Comparison of ENCODE assay signal across 14 cellular contexts in genomic region chr4:151771664-151772063, GRCh38. TPM values are rescaled to one million over a fixed set of nuclear protein-coding genes. Genes with fewer than 3 reads are reported as not detected.
DNase-seq lines count a peak whose midpoint lies in the region; ATAC-seq and TF ChIP-seq lines count a peak whose summit lies in the region.
"Had no signal": no experiment of that assay in that cellular context is flagged by ENCODE, and none has a peak within 500 bp of the region (broad histone marks: within the 10 kb centered on the region; RNA-seq: fewer than 3 reads in every experiment).

No MANE protein-coding gene starts in this region.

- no peaks in the 10 kb centered on the region for H3K36me3 ChIP-seq in tibial artery
- H3K36me3 ChIP-seq: BLaER1 had no signal

- peaks cover 0 to 4% (median 3%) of the 10 kb centered on the region in 3 donors for H3K9me3 ChIP-seq in tibial artery
- H3K9me3 ChIP-seq: BLaER1 had no signal

- H3K27ac ChIP-seq in angular gyrus (ENCODE audit: low read depth, low read length) (peak overlapping the region; percentile 39), tibial artery (no peak overlapping the region)
- H3K27ac ChIP-seq: BLaER1 had no signal

- H3K27me3 ChIP-seq in tibial artery = no peaks in the 10 kb centered on the region
- H3K27me3 ChIP-seq: BLaER1 had no signal

- intact Hi-C loops in tibial artery (cut with DNase I; ENCODE audit: low total_unique reads) = no loop called here

- H3K4me1 ChIP-seq in tibial artery = no peaks in the 10 kb centered on the region
- H3K4me1 ChIP-seq: BLaER1 had no signal

- ATAC-seq in HG03565 (IDR thresholded peaks at IDR 0.05; ENCODE audit: unreplicated experiment) (no peak), HG03097 (IDR thresholded peaks at IDR 0.05; ENCODE audit: low FRiP score, unreplicated experiment) (no peak)
- ATAC-seq: CD8-positive, alpha-beta T cell had no signal

- peak; percentile 20 for DNase-seq in GM04503 (ENCODE audit: low read depth)
- DNase-seq in fibroblast of the aortic adventitia (ENCODE audit: low read depth) = peak; percentile 23
- DNase-seq in COLO829 (ENCODE audit: low spot score) = no peak
- no peak for DNase-seq in tibial artery
- DNase-seq: CD8-positive, alpha-beta T cell; KBM-7; MV-4-11; NCI-H1417; NCI-H187 treated with DMSO at 0.1 percent for 48 hours; NCI-H69 had no signal

- TF ChIP-seq CTCF in fibroblast of the aortic adventitia (IDR thresholded peaks at IDR 0.05; ENCODE audit: insufficient read depth, low read length) (no peak), tibial artery (IDR thresholded peaks at IDR 0.05) (no peak)

- H3K4me3 ChIP-seq in fibroblast of the aortic adventitia (ENCODE audit: low read depth, low read length) (no peak overlapping the region), tibial artery (no peak overlapping the region)
- H3K4me3 ChIP-seq: BLaER1 had no signal

RNA-seq across cellular contexts. Expression of gene GATB, which starts 10.9 kb away (rescaled TPM):
- 17.2 and 18.3 TPM in 2 replicates for total RNA-seq in fibroblast of the aortic adventitia (ENCODE audit: low replicate concordance)

Comparison
In these comparisons a context has a peak if more than half of its experiments do, and no peak if none do; other contexts are left out.
1. DNase-seq: peak in GM04503 (single experiment) and fibroblast of the aortic adventitia (single experiment); none in COLO829 (single experiment) and tibial artery (0 of 2).